1 cellular context compared by ENCODE assay signal in the genomic region with DNA sequence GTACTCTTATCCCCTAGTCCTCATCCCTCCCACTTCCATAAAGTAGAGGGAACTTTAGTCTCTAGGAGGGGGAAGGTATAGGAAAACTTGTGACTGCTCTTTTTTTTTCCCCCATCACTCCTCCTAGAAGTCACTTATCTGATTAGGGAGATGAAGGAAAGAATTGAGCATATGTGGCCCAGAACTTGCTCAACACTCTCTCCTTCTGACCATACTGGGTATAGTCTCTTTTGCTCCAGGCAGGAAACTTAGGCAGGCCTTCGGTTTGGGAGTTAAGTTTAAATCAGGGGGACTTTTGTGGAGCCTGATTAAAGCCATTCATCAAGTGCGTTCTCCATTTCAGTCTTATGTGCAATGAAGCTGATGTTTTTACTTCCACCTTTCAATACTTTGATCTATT.
TF ChIP-seq lines count a peak whose summit lies in the region.

No MANE protein-coding gene starts in this region.

TF ChIP-seq in H1, 55 proteins besides CTCF, POLR2A, EP300 and RAD21 (continued from another document):
- TF ChIP-seq YY1 (IDR thresholded peaks at IDR 0.05; ENCODE audit: low read depth, low read length) (no peak), JUND (IDR thresholded peaks at IDR 0.05; ENCODE audit: low read length) (no peak), CHD2 (IDR thresholded peaks at IDR 0.05; ENCODE audit: low read length) (no peak), BRCA1 (IDR thresholded peaks at IDR 0.05; ENCODE audit: low read depth, low read length) (no peak), RBBP5 (IDR thresholded peaks at IDR 0.05; ENCODE audit: borderline replicate concordance, low read depth, low read length) (no peak), TAF7 (optimal IDR thresholded peaks at IDR 0.05; ENCODE audit: borderline replicate concordance, low read depth, low read length) (no peak), ATF2 (IDR thresholded peaks at IDR 0.05; ENCODE audit: low read length) (no peak), KDM5A (IDR thresholded peaks at IDR 0.05; ENCODE audit: low read length) (no peak), SP4 (IDR thresholded peaks at IDR 0.05; ENCODE audit: low read length) (no peak), TAF1 (IDR thresholded peaks at IDR 0.05; ENCODE audit: low read depth, low read length) (no peak), HDAC2 (IDR thresholded peaks at IDR 0.05; ENCODE audit: borderline replicate concordance in 1 of 2, low read depth in 2 of 2, low read length in 2 of 2) (no peak)
